In genomic region chr13:44819245-44819644, GRCh38 we compare ENCODE assay signal across 9 cellular contexts.
DNase-seq lines count a peak whose midpoint lies in the region; FAIRE-seq and TF ChIP-seq lines count a peak whose summit lies in the region.
"Had no signal": no experiment of that assay in that cellular context is flagged by ENCODE, and none has a peak within 500 bp of the region (broad histone marks: within the 10 kb centered on the region; RNA-seq: fewer than 3 reads in every experiment).

No MANE protein-coding gene starts in this region.

- no peak overlapping the region for H3K9ac ChIP-seq in keratinocyte (ENCODE audit: control insufficient read depth, extremely low read depth, insufficient read depth, low read length)

- whole genome bisulfite sequencing in esophagus muscularis mucosa: 78% methylated on average over 3 of the region's 3 CpGs

- no peak for TF ChIP-seq RAD21 in Ishikawa (IDR thresholded peaks at IDR 0.05; ENCODE audit: low read depth)

- H3K36me3 Mint-ChIP-seq in activated T-helper 1 cell treated with anti-CD3 and anti-CD28 coated beads, Interleukin-12 subunit alpha, Interleukin-12 subunit beta, Interleukin-2, Interleukin-4 antibody, amounts not matched to agents 30 ng/mL and 10 ng/mL and 1 ng/mL, durations not matched to agents 14 hours and 24 hours and 36 hours (ENCODE audit: low read depth): no peaks in the 10 kb centered on the region
- H3K36me3 Mint-ChIP-seq in glutamatergic neuron (ENCODE audit: unreplicated experiment): no peaks in the 10 kb centered on the region

- intact Hi-C loops in activated T-helper 1 cell treated with anti-CD3 and anti-CD28 coated beads, Interleukin-12 subunit alpha, Interleukin-12 subunit beta, Interleukin-2, Interleukin-4 antibody, amounts not matched to agents 30 ng/mL and 10 ng/mL and 1 ng/mL, durations not matched to agents 14 hours and 24 hours and 36 hours (cut with micrococcal nuclease): loop anchor here (1.0 to 5.0 kb wide), 6 partner anchors 51 to 622 kb away; partner anchors contain the start of genes GPALPP1 and NUFIP1
- intact Hi-C loops in esophagus muscularis mucosa (cut with DNase I): no loop called here

- FAIRE-seq in keratinocyte (lab: Jason Lieb, UNC): peak; percentile 82

- dilution Hi-C loops in keratinocyte (cut with MboI; ENCODE audit: extremely low pct_ligation_motif_present, low sequenced_read_pairs): no loop called here

- H3K27ac Mint-ChIP-seq in activated T-helper 1 cell treated with anti-CD3 and anti-CD28 coated beads, Interleukin-12 subunit alpha, Interleukin-12 subunit beta, Interleukin-2, Interleukin-4 antibody, amounts not matched to agents 30 ng/mL and 10 ng/mL and 1 ng/mL, durations not matched to agents 14 hours and 24 hours and 36 hours: peak overlapping the region; percentile 7
- H3K27ac Mint-ChIP-seq in glutamatergic neuron (ENCODE audit: unreplicated experiment): no peak overlapping the region

- no peak overlapping the region for H2AFZ ChIP-seq in keratinocyte (ENCODE audit: control insufficient read depth, low read length)

- no peaks in the 10 kb centered on the region for H3K9me1 ChIP-seq in keratinocyte (ENCODE audit: control insufficient read depth, extremely low read depth, insufficient read depth, low read length)

- H3K4me3 ChIP-seq in keratinocyte (ENCODE audit: control insufficient read depth in 2 of 3, extremely low read depth in 1 of 3, insufficient read depth in 2 of 3, low read depth in 1 of 3, low read length in 3 of 3) (no peak overlapping the region), esophagus muscularis mucosa (no peak overlapping the region)

- no peaks in the 10 kb centered on the region for H3K36me3 ChIP-seq in keratinocyte (ENCODE audit: control insufficient read depth in 2 of 2, extremely low read depth in 1 of 2, insufficient read depth in 2 of 2, low read length in 2 of 2)
- H3K36me3 ChIP-seq in esophagus muscularis mucosa: no peaks in the 10 kb centered on the region

- H3K4me2 ChIP-seq in keratinocyte (ENCODE audit: control insufficient read depth, extremely low read depth, insufficient read depth, low read depth, low read length): no peak overlapping the region

- H3K27ac ChIP-seq in keratinocyte (ENCODE audit: control insufficient read depth, insufficient read depth, low read length) (no peak overlapping the region), esophagus muscularis mucosa (replicated peaks in 1 of 4) (no peak overlapping the region)

- H3K9me3 Mint-ChIP-seq in activated T-helper 1 cell treated with anti-CD3 and anti-CD28 coated beads, Interleukin-12 subunit alpha, Interleukin-12 subunit beta, Interleukin-2, Interleukin-4 antibody, amounts not matched to agents 30 ng/mL and 10 ng/mL and 1 ng/mL, durations not matched to agents 14 hours and 24 hours and 36 hours: peaks cover 3% of the 10 kb centered on the region
- H3K9me3 Mint-ChIP-seq in glutamatergic neuron (ENCODE audit: unreplicated experiment): peaks cover under 1% of the 10 kb centered on the region

- TF ChIP-seq POLR2A in esophagus muscularis mucosa (IDR thresholded peaks at IDR 0.05; ENCODE audit: low read depth): no peak

- no peaks in the 10 kb centered on the region for H4K20me1 ChIP-seq in keratinocyte (ENCODE audit: control insufficient read depth, extremely low read depth, insufficient read depth, low read length)

- H3K4me1 Mint-ChIP-seq in activated T-helper 1 cell treated with anti-CD3 and anti-CD28 coated beads, Interleukin-12 subunit alpha, Interleukin-12 subunit beta, Interleukin-2, Interleukin-4 antibody, amounts not matched to agents 30 ng/mL and 10 ng/mL and 1 ng/mL, durations not matched to agents 14 hours and 24 hours and 36 hours (ENCODE audit: low read depth): peaks cover 29% of the 10 kb centered on the region
- H3K4me1 Mint-ChIP-seq in glutamatergic neuron (ENCODE audit: low read depth, unreplicated experiment): peaks cover 4% of the 10 kb centered on the region

- DNase-seq in EH (ENCODE audit: low read depth) (peak; percentile 72), keratinocyte (ENCODE audit: low read depth, low spot score) (peak; percentile 58), LoVo (ENCODE audit: low spot score) (no peak), activated gamma-delta T cell treated with Interleukin-2 at 50 U/mL for 16 hours (no peak), glutamatergic neuron (no peak), esophagus muscularis mucosa (ENCODE audit: extremely low spot score) (no peak)
- DNase-seq in activated T-helper 1 cell treated with anti-CD3 and anti-CD28 coated beads, Interleukin-12 subunit alpha, Interleukin-12 subunit beta, Interleukin-2, Interleukin-4 antibody, amounts not matched to agents 30 ng/mL and 10 ng/mL and 1 ng/mL, durations not matched to agents 14 hours and 24 hours and 36 hours (ENCODE audit: low spot score): no peak
- DNase-seq: cortex of kidney had no signal

- H3K4me3 Mint-ChIP-seq in activated T-helper 1 cell treated with anti-CD3 and anti-CD28 coated beads, Interleukin-12 subunit alpha, Interleukin-12 subunit beta, Interleukin-2, Interleukin-4 antibody, amounts not matched to agents 30 ng/mL and 10 ng/mL and 1 ng/mL, durations not matched to agents 14 hours and 24 hours and 36 hours: no peak overlapping the region
- H3K4me3 Mint-ChIP-seq in glutamatergic neuron (ENCODE audit: unreplicated experiment): no peak overlapping the region

- TF ChIP-seq CTCF in keratinocyte (optimal IDR thresholded peaks at IDR 0.05 in 1 of 3, IDR thresholded peaks at IDR 0.05 in 1 of 3, conservative IDR thresholded peaks at IDR 0.05 in 1 of 3; ENCODE audit: extremely low read depth in 1 of 3, insufficient read depth in 2 of 3, low read length in 3 of 3): no peak
- no peak for TF ChIP-seq CTCF in glutamatergic neuron (IDR thresholded peaks at IDR 0.05; ENCODE audit: partially characterized antibody, unreplicated experiment)
- no peak for TF ChIP-seq CTCF in esophagus muscularis mucosa (IDR thresholded peaks at IDR 0.05)

- peaks cover 46% of the 10 kb centered on the region for H3K4me1 ChIP-seq in keratinocyte (ENCODE audit: control insufficient read depth, extremely low read depth, insufficient read depth, low read length)
- peaks cover 0 to 9% (median 4%) of the 10 kb centered on the region in 4 donors for H3K4me1 ChIP-seq in esophagus muscularis mucosa

- TF ChIP-seq EP300 in Ishikawa (IDR thresholded peaks at IDR 0.05; ENCODE audit: borderline replicate concordance) (peak; percentile 75; the same call in 1 of the 2 replicates), esophagus muscularis mucosa (IDR thresholded peaks at IDR 0.05) (no peak)

- H3K9me3 ChIP-seq in keratinocyte (ENCODE audit: control insufficient read depth, low read depth, low read length) (no peaks in the 10 kb centered on the region), esophagus muscularis mucosa (no peaks in the 10 kb centered on the region)

- H3K79me2 ChIP-seq in keratinocyte (ENCODE audit: control insufficient read depth, insufficient read depth, low read length): no peaks in the 10 kb centered on the region

- H3K27me3 ChIP-seq in keratinocyte (ENCODE audit: control insufficient read depth, extremely low read depth, insufficient read depth, low read length) (no peaks in the 10 kb centered on the region), esophagus muscularis mucosa (no peaks in the 10 kb centered on the region)

- H3K27me3 Mint-ChIP-seq in activated T-helper 1 cell treated with anti-CD3 and anti-CD28 coated beads, Interleukin-12 subunit alpha, Interleukin-12 subunit beta, Interleukin-2, Interleukin-4 antibody, amounts not matched to agents 30 ng/mL and 10 ng/mL and 1 ng/mL, durations not matched to agents 14 hours and 24 hours and 36 hours (ENCODE audit: insufficient read depth): peaks cover 7% of the 10 kb centered on the region
- peaks cover 1% of the 10 kb centered on the region for H3K27me3 Mint-ChIP-seq in glutamatergic neuron (ENCODE audit: unreplicated experiment)

TF ChIP-seq in Ishikawa, 13 proteins besides CTCF, POLR2A, EP300 and RAD21 (continues in another document):
- TF ChIP-seq NFIC (IDR thresholded peaks at IDR 0.05) (no peak), CEBPB (IDR thresholded peaks at IDR 0.05) (no peak), ZBTB7A (IDR thresholded peaks at IDR 0.05; ENCODE audit: low read depth) (no peak), CREB1 (IDR thresholded peaks at IDR 0.05; ENCODE audit: low read depth) (peak; percentile 49; the same call in 1 of the 2 replicates), EGR1 (IDR thresholded peaks at IDR 0.05) (no peak), MAX (IDR thresholded peaks at IDR 0.05) (peak; percentile 62; the same call in 1 of the 2 replicates)
- TF ChIP-seq, protein P1, sequence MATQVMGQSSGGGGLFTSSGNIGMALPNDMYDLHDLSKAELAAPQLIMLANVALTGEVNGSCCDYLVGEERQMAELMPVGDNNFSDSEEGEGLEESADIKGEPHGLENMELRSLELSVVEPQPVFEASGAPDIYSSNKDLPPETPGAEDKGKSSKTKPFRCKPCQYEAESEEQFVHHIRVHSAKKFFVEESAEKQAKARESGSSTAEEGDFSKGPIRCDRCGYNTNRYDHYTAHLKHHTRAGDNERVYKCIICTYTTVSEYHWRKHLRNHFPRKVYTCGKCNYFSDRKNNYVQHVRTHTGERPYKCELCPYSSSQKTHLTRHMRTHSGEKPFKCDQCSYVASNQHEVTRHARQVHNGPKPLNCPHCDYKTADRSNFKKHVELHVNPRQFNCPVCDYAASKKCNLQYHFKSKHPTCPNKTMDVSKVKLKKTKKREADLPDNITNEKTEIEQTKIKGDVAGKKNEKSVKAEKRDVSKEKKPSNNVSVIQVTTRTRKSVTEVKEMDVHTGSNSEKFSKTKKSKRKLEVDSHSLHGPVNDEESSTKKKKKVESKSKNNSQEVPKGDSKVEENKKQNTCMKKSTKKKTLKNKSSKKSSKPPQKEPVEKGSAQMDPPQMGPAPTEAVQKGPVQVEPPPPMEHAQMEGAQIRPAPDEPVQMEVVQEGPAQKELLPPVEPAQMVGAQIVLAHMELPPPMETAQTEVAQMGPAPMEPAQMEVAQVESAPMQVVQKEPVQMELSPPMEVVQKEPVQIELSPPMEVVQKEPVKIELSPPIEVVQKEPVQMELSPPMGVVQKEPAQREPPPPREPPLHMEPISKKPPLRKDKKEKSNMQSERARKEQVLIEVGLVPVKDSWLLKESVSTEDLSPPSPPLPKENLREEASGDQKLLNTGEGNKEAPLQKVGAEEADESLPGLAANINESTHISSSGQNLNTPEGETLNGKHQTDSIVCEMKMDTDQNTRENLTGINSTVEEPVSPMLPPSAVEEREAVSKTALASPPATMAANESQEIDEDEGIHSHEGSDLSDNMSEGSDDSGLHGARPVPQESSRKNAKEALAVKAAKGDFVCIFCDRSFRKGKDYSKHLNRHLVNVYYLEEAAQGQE (IDR thresholded peaks at IDR 0.05; ENCODE audit: low read depth): no peak

Comparison
In these comparisons a context has a peak if more than half of its experiments do, and no peak if none do; other contexts are left out.
1. DNase-seq: peak in EH (single experiment) and keratinocyte (single experiment); none in activated T-helper 1 cell treated with anti-CD3 and anti-CD28 coated beads, Interleukin-12 subunit alpha, Interleukin-12 subunit beta, Interleukin-2, Interleukin-4 antibody, amounts not matched to agents 30 ng/mL and 10 ng/mL and 1 ng/mL, durations not matched to agents 14 hours and 24 hours and 36 hours (single experiment), LoVo (single experiment), activated gamma-delta T cell treated with Interleukin-2 at 50 U/mL for 16 hours (single experiment), glutamatergic neuron (single experiment) and esophagus muscularis mucosa (single experiment).